ENCODE assay signal across 6 cellular contexts in genomic region chr2:157164891-157165290, GRCh38.
"Had no signal": no experiment of that assay in that cellular context is flagged by ENCODE, and none has a peak within 500 bp of the region (broad histone marks: within the 10 kb centered on the region; RNA-seq: fewer than 3 reads in every experiment).

No MANE protein-coding gene starts in this region.

- H3K27ac ChIP-seq: HL-60 had no signal

- H3K9ac ChIP-seq: KMS-11 had no signal

- DNase-seq: KBM-7, KG1 had no signal

- FAIRE-seq: HepG2, HTR-8/SVneo had no signal

- ATAC-seq: HepG2 had no signal
